In genomic region chr16:3131755-3132377, GRCh38 we compare ENCODE assay signal across 9 cellular contexts. TPM values are rescaled to one million over a fixed set of nuclear protein-coding genes. Genes with fewer than 3 reads are reported as not detected.
DNase-seq lines count a peak whose midpoint lies in the region; ATAC-seq and TF ChIP-seq lines count a peak whose summit lies in the region.
"Had no signal": no experiment of that assay in that cellular context is flagged by ENCODE, and none has a peak within 500 bp of the region (broad histone marks: within the 10 kb centered on the region; RNA-seq: fewer than 3 reads in every experiment).

No MANE protein-coding gene starts in this region.

- H4K20me1 ChIP-seq in HCT116 (ENCODE audit: insufficient read depth) (no peaks in the 10 kb centered on the region), SU-DHL-6 (ENCODE audit: low read depth, low read length) (no peaks in the 10 kb centered on the region), neural cell (ENCODE audit: insufficient read depth) (no peaks in the 10 kb centered on the region)

- BruUV-seq in HCT116 (replicated peaks; lab: Mats Ljungman, UMichigan): no TSS peak

- peak overlapping the region; percentile 78 for H3K27ac Mint-ChIP-seq in CD4-positive, alpha-beta T cell

- peak in 8 of 10 experiments; percentile 20 to 49 (median 26) for DNase-seq in CD4-positive, alpha-beta T cell
- DNase-seq in HCT116 (ENCODE audit: low read depth, low spot score) (no peak), breast epithelium (ENCODE audit: low spot score in 2 of 2) (no peak), DMS153 treated with DMSO at 0.1 percent for 48 hours (lab: John Stamatoyannopoulos, UW; ENCODE audit: unreplicated experiment) (no peak)

- POLR2A ChIA-PET in CD4-positive, alpha-beta T cell (lab: Charles Lee): interaction anchor here (0.9 to 4.1 kb wide), 3 partner anchors 26 to 68 kb away, joined by 3 to 24 read pairs (median 3); no protein-coding TSS in a partner anchor
- POLR2A ChIA-PET in HCT116 (lab: Charles Lee): interaction anchor here (1.1 to 2.0 kb wide), 3 partner anchors 18 to 42 kb away, joined by 3 to 6 read pairs (median 3); no protein-coding TSS in a partner anchor

- TF ChIP-seq EP300 in neural cell (conservative IDR thresholded peaks at IDR 0.05; ENCODE audit: poor library complexity, severe bottlenecking): no peak

- no peak overlapping the region for H3K27ac ChIP-seq in CD4-positive, alpha-beta T cell (ENCODE audit: low read depth, low read length)
- H3K27ac ChIP-seq in HCT116 (ENCODE audit: low read depth, low read length) (peak overlapping the region; percentile 35; the same call in 1 of the 2 replicates), SU-DHL-6 (ENCODE audit: low read depth, low read length) (no peak overlapping the region), breast epithelium (no peak overlapping the region), neural cell (ENCODE audit: low read length) (no peak overlapping the region)

- H3K36me3 Mint-ChIP-seq in CD4-positive, alpha-beta T cell (ENCODE audit: low read depth): peaks cover 30% of the 10 kb centered on the region

- H3K9me3 ChIP-seq in CD4-positive, alpha-beta T cell (ENCODE audit: control insufficient read depth, low read length): no peaks in the 10 kb centered on the region
- H3K9me3 ChIP-seq in HCT116 (ENCODE audit: control insufficient read depth in 1 of 2, insufficient read depth in 1 of 2, low read depth in 1 of 2, low read length in 2 of 2) (no peaks in the 10 kb centered on the region), SU-DHL-6 (ENCODE audit: insufficient read depth, low read length) (no peaks in the 10 kb centered on the region), breast epithelium (no peaks in the 10 kb centered on the region), neural cell (ENCODE audit: low read length) (no peaks in the 10 kb centered on the region)

- H3K9me3 Mint-ChIP-seq in CD4-positive, alpha-beta T cell: no peaks in the 10 kb centered on the region

- H3K4me3 ChIP-seq in HCT116 (replicated peaks in 1 of 2; ENCODE audit: low read depth in 1 of 2, low read length in 2 of 2): no peak overlapping the region
- no peak overlapping the region for H3K4me3 ChIP-seq in SU-DHL-6 (ENCODE audit: insufficient read depth, low read length, poor library complexity, severe bottlenecking)
- H3K4me3 ChIP-seq in breast epithelium: no peak overlapping the region
- no peak overlapping the region for H3K4me3 ChIP-seq in neural cell (ENCODE audit: low read length)

- no peak overlapping the region for H3K4me2 ChIP-seq in HCT116 (ENCODE audit: low read length)
- no peak overlapping the region for H3K4me2 ChIP-seq in SU-DHL-6 (ENCODE audit: low read depth, low read length, poor library complexity, severe bottlenecking)
- H3K4me2 ChIP-seq in neural cell (ENCODE audit: low read length): no peak overlapping the region

- RAD21 ChIA-PET in HCT116 (lab: Charles Lee; ENCODE audit: low non-redundant PET in 1 of 2, low total read pairs in 2 of 2, uncharacterized antibody in 2 of 2, unreplicated experiment in 2 of 2): interaction anchor here in 1 of 2 experiments (0.5 kb wide), 1 partner anchor 26 kb away, joined by 5 read pairs; no protein-coding TSS in a partner anchor

- no peak for ATAC-seq in CD4-positive, alpha-beta T cell (ENCODE audit: poor library complexity)
- ATAC-seq in HCT116: peak; percentile 49
- no peak for ATAC-seq in HG03432 (IDR thresholded peaks at IDR 0.05; ENCODE audit: unreplicated experiment)
- no peak for ATAC-seq in GM19397 (IDR thresholded peaks at IDR 0.05; ENCODE audit: unreplicated experiment)

- H3K9me2 ChIP-seq in HCT116 (ENCODE audit: insufficient read depth): no peaks in the 10 kb centered on the region
- no peaks in the 10 kb centered on the region for H3K9me2 ChIP-seq in SU-DHL-6 (replicated peaks; ENCODE audit: insufficient read depth, low read length)
- H3K9me2 ChIP-seq in neural cell (ENCODE audit: insufficient read depth, low read length): no peaks in the 10 kb centered on the region

- TF ChIP-seq CTCF in CD4-positive, alpha-beta T cell (IDR thresholded peaks at IDR 0.05): peak; percentile 87
- TF ChIP-seq CTCF in HCT116 (IDR thresholded peaks at IDR 0.05 in 2 of 3, conservative IDR thresholded peaks at IDR 0.05 in 1 of 3; ENCODE audit: borderline replicate concordance in 1 of 3, insufficient read depth in 1 of 3, low read depth in 2 of 3, low read length in 2 of 3) (peak; percentile 57 to 84 (median 75)), SU-DHL-6 (IDR thresholded peaks at IDR 0.05; ENCODE audit: insufficient read depth, low read length, poor library complexity, severe bottlenecking) (peak; percentile 32), breast epithelium (IDR thresholded peaks at IDR 0.05) (peak in 2 of 3 donors; percentile 36 to 43), neural cell (IDR thresholded peaks at IDR 0.05; ENCODE audit: poor library complexity, severe bottlenecking) (peak; percentile 61)

- no peak overlapping the region for H2AFZ ChIP-seq in HCT116 (ENCODE audit: low read depth, low read length, poor library complexity, severe bottlenecking)
- H2AFZ ChIP-seq in SU-DHL-6 (ENCODE audit: low read depth, low read length, severe bottlenecking): no peak overlapping the region
- no peak overlapping the region for H2AFZ ChIP-seq in neural cell (ENCODE audit: low read depth, low read length)

- CTCF ChIA-PET in CD4-positive, alpha-beta T cell (lab: Charles Lee): interaction anchor here (0.6 to 4.7 kb wide), 5 partner anchors 15 to 103 kb away, joined by 3 to 23 read pairs (median 4); no protein-coding TSS in a partner anchor
- CTCF ChIA-PET in HCT116 (lab: Charles Lee): interaction anchor here (0.7 to 2.3 kb wide), 10 partner anchors 16 to 442 kb away, joined by 3 to 9 read pairs (median 3); no protein-coding TSS in a partner anchor

- H3K79me2 ChIP-seq in HCT116 (ENCODE audit: insufficient read depth, low read length) (peaks cover 34% of the 10 kb centered on the region), SU-DHL-6 (ENCODE audit: insufficient read depth, low read length) (peaks cover 11% of the 10 kb centered on the region), neural cell (replicated peaks; ENCODE audit: insufficient read depth, low read length) (peaks cover 32% of the 10 kb centered on the region)

- no peaks in the 10 kb centered on the region for H3K27me3 Mint-ChIP-seq in CD4-positive, alpha-beta T cell

- H3K27me3 ChIP-seq in CD4-positive, alpha-beta T cell (ENCODE audit: control insufficient read depth, insufficient read depth, low read length): no peaks in the 10 kb centered on the region
- no peaks in the 10 kb centered on the region for H3K27me3 ChIP-seq in HCT116 (ENCODE audit: insufficient read depth, low read length)
- no peaks in the 10 kb centered on the region for H3K27me3 ChIP-seq in SU-DHL-6 (ENCODE audit: low read length)
- no peaks in the 10 kb centered on the region for H3K27me3 ChIP-seq in breast epithelium
- H3K27me3 ChIP-seq in neural cell (ENCODE audit: insufficient read depth, low read depth, low read length): no peaks in the 10 kb centered on the region

- H3K4me3 Mint-ChIP-seq in CD4-positive, alpha-beta T cell: peak overlapping the region; percentile 56

- TF ChIP-seq POLR2A in HCT116 (IDR thresholded peaks at IDR 0.05; ENCODE audit: borderline replicate concordance, extremely low read depth, insufficient read depth, insufficient read length) (no peak), breast epithelium (IDR thresholded peaks at IDR 0.05) (no peak)

- H3K4me1 Mint-ChIP-seq in CD4-positive, alpha-beta T cell (ENCODE audit: low read depth): peaks cover 65% of the 10 kb centered on the region

- intact Hi-C loops in CD4-positive, alpha-beta T cell (cut with DNase I, micrococcal nuclease): loop anchor here in 1 of 2 experiments (1.0 to 10.0 kb wide), 3 partner anchors 33 to 1483 kb away; partner anchors contain the start of gene UBALD1
- intact Hi-C loops in HCT116 (cut with micrococcal nuclease): loop anchor here (5.0 kb wide), 1 partner anchor 35 kb away; no protein-coding TSS in a partner anchor
- intact Hi-C loops in breast epithelium (cut with DNase I; ENCODE audit: low total_unique reads): no loop called here

- TF ChIP-seq RAD21 in HCT116 (IDR thresholded peaks at IDR 0.05; ENCODE audit: low read depth) (peak; percentile 54; the same call in 1 of the 2 replicates), neural cell (conservative IDR thresholded peaks at IDR 0.05) (peak; percentile 23)

- peaks cover 21 to 29% of the 10 kb centered on the region in 2 experiments for H3K4me1 ChIP-seq in HCT116 (ENCODE audit: control insufficient read depth in 1 of 2, insufficient read depth in 2 of 2, low read length in 2 of 2)
- peaks cover 3 to 20% of the 10 kb centered on the region in 2 donors for H3K4me1 ChIP-seq in breast epithelium

- H3K9ac ChIP-seq in HCT116 (ENCODE audit: low read length): no peak overlapping the region
- H3K9ac ChIP-seq in SU-DHL-6 (ENCODE audit: low read length): no peak overlapping the region
- H3K9ac ChIP-seq in neural cell (ENCODE audit: low read length): no peak overlapping the region

- H3K36me3 ChIP-seq in HCT116 (ENCODE audit: control insufficient read depth in 1 of 2, insufficient read depth in 2 of 2, low read length in 2 of 2): peaks cover 0 to 6% of the 10 kb centered on the region in 2 experiments; a peak in 2 of 4 replicates
- no peaks in the 10 kb centered on the region for H3K36me3 ChIP-seq in SU-DHL-6 (ENCODE audit: low read length)
- H3K36me3 ChIP-seq in breast epithelium: no peaks in the 10 kb centered on the region
- no peaks in the 10 kb centered on the region for H3K36me3 ChIP-seq in neural cell (ENCODE audit: insufficient read depth, low read length)

- H3F3A ChIP-seq in SU-DHL-6 (ENCODE audit: insufficient read depth): peaks cover 11% of the 10 kb centered on the region
- H3F3A ChIP-seq in neural cell (ENCODE audit: insufficient read depth, low read length, poor library complexity, severe bottlenecking): no peaks in the 10 kb centered on the region

TF ChIP-seq in neural cell, 6 proteins besides CTCF, POLR2A, EP300 and RAD21 (continues in another document):
- no peak for TF ChIP-seq TAF1 (IDR thresholded peaks at IDR 0.05; ENCODE audit: low read depth)

RNA-seq across cellular contexts. Expression of gene ZNF213, which starts 3.0 kb away (rescaled TPM):
- total RNA-seq in CD4-positive, alpha-beta T cell: 1 to 10 TPM; 1.6 to 2.2 TPM
- 11.0 TPM for total RNA-seq in HCT116 (2021; ENCODE audit: unreplicated experiment)
- 9.4 and 10.3 TPM in 2 replicates for polyA plus RNA-seq in HCT116 (2012)
- 1 to 10 TPM; 4.0 to 5.6 (median 5.6) TPM for total RNA-seq in breast epithelium
- polyA plus RNA-seq in neural cell: 5.1 and 9.8 TPM in 2 replicates
- polyA minus RNA-seq in neural cell: 11.6 and 17.0 TPM in 2 replicates

RNA-seq across cellular contexts. Expression of gene ZNF205, which starts 19.5 kb away (rescaled TPM):
- not detected for total RNA-seq in CD4-positive, alpha-beta T cell
- total RNA-seq in HCT116 (2021; ENCODE audit: unreplicated experiment) (17.0 TPM), breast epithelium (10 to 100 TPM; 12.5 to 18.9 (median 13.4) TPM)
- 14.3 and 14.9 TPM in 2 replicates for polyA plus RNA-seq in HCT116 (2012)
- polyA plus RNA-seq in neural cell: 30.0 and 39.4 TPM in 2 replicates
- polyA minus RNA-seq in neural cell: 26.9 and 31.9 TPM in 2 replicates

RNA-seq across cellular contexts. Expression of gene ZSCAN10, which starts 32.8 kb away (rescaled TPM):
- under 1 TPM; 0.36 to 0.56 TPM for total RNA-seq in CD4-positive, alpha-beta T cell
- 0.76 TPM for total RNA-seq in HCT116 (2021; ENCODE audit: unreplicated experiment)
- 0.08 and 0.10 TPM in 2 replicates for polyA plus RNA-seq in HCT116 (2012)
- total RNA-seq in breast epithelium: not detected
- 0.10 TPM in 1 of 2 replicates, not detected in the other for polyA plus RNA-seq in neural cell
- not detected in 2 replicates for polyA minus RNA-seq in neural cell
- total RNA-seq: LHCN-M2 had no signal

RNA-seq across cellular contexts. Expression of gene OR1F1, which starts 56.1 kb away (rescaled TPM):
- total RNA-seq in CD4-positive, alpha-beta T cell: not detected
- total RNA-seq in HCT116 (2021; ENCODE audit: unreplicated experiment): not detected
- polyA plus RNA-seq in HCT116 (2012): 0.07 TPM in 1 of 2 replicates, not detected in the other
- not detected for total RNA-seq in breast epithelium
- polyA plus RNA-seq in neural cell: 2.5 and 2.7 TPM in 2 replicates
- 0.69 and 1.7 TPM in 2 replicates for polyA minus RNA-seq in neural cell
- total RNA-seq: LHCN-M2 had no signal

Comparison
In these comparisons a context has a peak if more than half of its experiments do, and no peak if none do; other contexts are left out.
1. DNase-seq: peak in CD4-positive, alpha-beta T cell (8 of 10); none in HCT116 (single experiment), breast epithelium (0 of 2) and DMS153 treated with DMSO at 0.1 percent for 48 hours (single experiment).
2. CTCF ChIP-seq: peak in every context shown above with its lines; median percentile 87 in CD4-positive, alpha-beta T cell; 75 in HCT116; 61 in neural cell; 40 in breast epithelium; 32 in SU-DHL-6.
3. RNA of gene ZNF205, which starts 19.5 kb away (total RNA-seq): 17.0 TPM in HCT116 (single experiment) and 12.5 to 18.9 TPM in breast epithelium; not detected in CD4-positive, alpha-beta T cell; every median in the first group is over 10 times any median in the second.